8 cellular contexts compared by ENCODE assay signal in genomic region chr10:35300063-35300699, GRCh38. TPM values are rescaled to one million over a fixed set of nuclear protein-coding genes. Genes with fewer than 3 reads are reported as not detected.
DNase-seq lines count a peak whose midpoint lies in the region; ATAC-seq, FAIRE-seq and TF ChIP-seq lines count a peak whose summit lies in the region.

No MANE protein-coding gene starts in this region.

- ATAC-seq in A549 = peak; percentile 100
- peak; percentile 95 for ATAC-seq in GM18907 (IDR thresholded peaks at IDR 0.05; ENCODE audit: unreplicated experiment)
- ATAC-seq in HG03039 (IDR thresholded peaks at IDR 0.05; ENCODE audit: unreplicated experiment) = peak; percentile 99

- TF ChIP-seq POLR2A in A549 (IDR thresholded peaks at IDR 0.05; ENCODE audit: low read length) = no peak

- CTCF ChIA-PET in A549 (lab: Yijun Ruan, JAX) = interaction anchor here (1.9 kb wide), 1 partner anchor 174 kb away, joined by 4 read pairs; no protein-coding TSS in a partner anchor

- WGBS in A549 (ENCODE audit: missing lambda C conversion rate) = 6% methylated on average over 11 of the region's 11 CpGs

- H3K4me1 ChIP-seq in A549 = peaks cover 12% of the 10 kb centered on the region

- H3K27ac ChIP-seq in A549 = peak overlapping the region; percentile 43 to 72; a peak in 5 of 6 replicates

- 0 out of 3 replicates have a peak, but pooled peaks cover 2% of the 10 kb centered on the region for H3K9me3 ChIP-seq in A549

- DNase-seq in A549 (ENCODE audit: low read depth in 1 of 2, low spot score in 1 of 2) (peak; percentile 55 to 83), RPMI7951 (ENCODE audit: low read depth) (peak; percentile 80), kidney tubule cell (ENCODE audit: low spot score) (peak; percentile 20), HK-2 (ENCODE audit: unreplicated experiment) (no peak), activated gamma-delta T cell (lab: John Stamatoyannopoulos, UW) (no peak), NCI-H2107 treated with DMSO at 0.1 percent for 48 hours (lab: John Stamatoyannopoulos, UW; ENCODE audit: unreplicated experiment) (no peak)

- FAIRE-seq in A549 (lab: Jason Lieb, UNC) = no peak

- POLR2A ChIA-PET in A549 (lab: Yijun Ruan, JAX) = interaction anchor here (0.6 to 0.7 kb wide), 2 partner anchors 10 to 14 kb away, joined by 4 to 8 read pairs; no protein-coding TSS in a partner anchor

- no peak for TF ChIP-seq RAD21 in A549 (conservative IDR thresholded peaks at IDR 0.05 in 1 of 2, IDR thresholded peaks at IDR 0.05 in 1 of 2)

- H3K4me2 ChIP-seq in A549 = peak overlapping the region; percentile 57

- TF ChIP-seq EP300 in A549 (IDR thresholded peaks at IDR 0.05) = no peak

- H3K4me3 ChIP-seq in A549 = no peak overlapping the region

- no peak for TF ChIP-seq CTCF in A549 (IDR thresholded peaks at IDR 0.05)

TF ChIP-seq in A549, 52 proteins besides CTCF, POLR2A, EP300 and RAD21:
- TF ChIP-seq SREBF2 (IDR thresholded peaks at IDR 0.05) (no peak), JUN (IDR thresholded peaks at IDR 0.05) (0 out of 5 replicates have a peak, but pooled peaks of 1 of the 2 experiments have one; percentile 16), FOSL2 (IDR thresholded peaks at IDR 0.05) (no peak), FOSL2 (CRISPR knock-in tag; IDR thresholded peaks at IDR 0.05) (peak; percentile 32)

RNA-seq across cellular contexts. Expression of gene CCNY, which starts 36.1 kb away (rescaled TPM):
- polyA plus RNA-seq in A549 (2011; rRNA removed) (55.5 and 60.6 TPM in 2 replicates), A549 (2017; fragmentation: RNase III; extraction: RNeasy Plus Mini Kit Qiagen cat#74134 plus additional on column Dnase treatment) (26.6 to 32.1 TPM (median 28.1 TPM) in 3 replicates)
- polyA plus RNA-seq in A549 (2012; cell fraction: cytosol; rRNA removed) = 16.6 and 26.4 TPM in 2 replicates
- 11.6 and 23.0 TPM in 2 replicates for polyA plus RNA-seq in A549 (2012; cell fraction: nucleus; rRNA removed)
- 57.3 and 58.3 TPM in 2 replicates for polyA minus RNA-seq in A549 (2011; rRNA and poly(A)+ RNA removed)
- total RNA-seq in RPMI7951 (2014; rRNA removed; shearing (Covaris generic)) = 35.3 and 44.2 TPM in 2 replicates

Comparison
In these comparisons a context has a peak if more than half of its experiments do, and no peak if none do; other contexts are left out.
1. DNase-seq: peak in A549 (2 of 2), RPMI7951 (single experiment) and kidney tubule cell (single experiment); none in HK-2 (single experiment), activated gamma-delta T cell (single experiment) and NCI-H2107 treated with DMSO at 0.1 percent for 48 hours (single experiment).
2. Peak in every context shown above with its lines, with median percentiles within 50 percentile points of each other: ATAC-seq.